Comparison of ENCODE assay signal across 26 cellular contexts in the genomic region with DNA sequence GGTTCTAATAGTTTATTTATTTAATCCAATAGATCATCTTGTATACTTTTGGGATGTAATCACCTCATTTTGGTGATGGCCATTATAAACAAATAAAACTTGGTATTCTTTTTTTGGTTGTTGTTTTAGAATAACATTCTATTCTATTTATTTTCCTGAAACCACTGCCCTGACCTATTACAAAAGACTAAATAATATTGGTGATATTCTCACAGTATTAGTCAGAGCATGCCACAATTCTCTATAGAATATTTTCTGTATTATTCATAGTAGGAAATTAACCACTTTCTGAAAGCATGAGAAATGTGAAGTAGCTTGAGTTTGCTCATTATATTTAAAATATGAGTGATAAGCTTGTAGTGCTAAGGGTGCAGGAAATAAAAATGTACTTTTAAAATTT. TPM values are rescaled to one million over a fixed set of nuclear protein-coding genes. Genes with fewer than 3 reads are reported as not detected.
DNase-seq lines count a peak whose midpoint lies in the region; TF ChIP-seq lines count a peak whose summit lies in the region.
"Had no signal": no experiment of that assay in that cellular context is flagged by ENCODE, and none has a peak within 500 bp of the region (broad histone marks: within the 10 kb centered on the region; RNA-seq: fewer than 3 reads in every experiment).

No MANE protein-coding gene starts in this region.

- no peaks in the 10 kb centered on the region for H3K4me1 Mint-ChIP-seq in MCF 10A (ENCODE audit: insufficient read depth, unreplicated experiment)
- H3K4me1 Mint-ChIP-seq: activated B cell treated with CpG ODN at 0.5 μM for 24 hours; activated naive CD4-positive, alpha-beta T cell treated with anti-CD3 and anti-CD28 coated beads, Interleukin-2, amount 50 U/mL, for 24 hours had no signal

- H3K4me1 ChIP-seq in mammary epithelial cell (ENCODE audit: insufficient read depth, low read length) (peaks cover 22% of the 10 kb centered on the region), adipocyte (ENCODE audit: control insufficient read depth, insufficient read depth, low read length) (peaks cover 9% of the 10 kb centered on the region), fibroblast of lung (ENCODE audit: control insufficient read depth, extremely low read depth, insufficient read depth, low read length) (no peaks in the 10 kb centered on the region), vagina (no peaks in the 10 kb centered on the region)
- H3K4me1 ChIP-seq: sigmoid colon had no signal

- DNase-seq in mammary epithelial cell: peak; percentile 67
- DNase-seq in MCF 10A (ENCODE audit: unreplicated experiment): no peak
- DNase-seq in adipocyte (ENCODE audit: low read depth): peak; percentile 43
- DNase-seq in fibroblast of lung (ENCODE audit: low read depth in 2 of 2): peak; percentile 49 to 74
- peak; percentile 13 for DNase-seq in stromal cell of bone marrow (ENCODE audit: low read depth)
- DNase-seq in activated effector memory CD4-positive, alpha-beta T cell treated with anti-CD3 and anti-CD28 coated beads, Interleukin-2, amount 50 U/mL, for 16 hours: no peak
- DNase-seq in C1 segment of cervical spinal cord (lab: John Stamatoyannopoulos, UW): no peak
- no peak for DNase-seq in vagina (ENCODE audit: extremely low spot score in 2 of 2)
- DNase-seq: activated B cell treated with CpG ODN at 0.5 μM for 24 hours, aorta, cerebellar nuclear complex, MM.1S, NCI-H1436 treated with DMSO at 0.1 percent for 48 hours, NCI-H2107, OCI-M1, SIG-M5, sigmoid colon, SW 1271, T1000 had no signal

- no peaks in the 10 kb centered on the region for H3K27me3 Mint-ChIP-seq in MCF 10A (ENCODE audit: insufficient read depth, unreplicated experiment)
- H3K27me3 Mint-ChIP-seq: activated B cell treated with CpG ODN at 0.5 μM for 24 hours; activated naive CD4-positive, alpha-beta T cell treated with anti-CD3 and anti-CD28 coated beads, Interleukin-2, amount 50 U/mL, for 24 hours; progenitor cell of endocrine pancreas; type B pancreatic cell had no signal

- H3K27me3 ChIP-seq in mammary epithelial cell (ENCODE audit: insufficient read depth, low read length): no peaks in the 10 kb centered on the region
- H3K27me3 ChIP-seq in adipocyte (replicated peaks; ENCODE audit: control insufficient read depth, insufficient read depth, low read length): no peaks in the 10 kb centered on the region
- H3K27me3 ChIP-seq in fibroblast of lung (ENCODE audit: control insufficient read depth, insufficient read depth, low read length): no peaks in the 10 kb centered on the region
- no peaks in the 10 kb centered on the region for H3K27me3 ChIP-seq in vagina
- H3K27me3 ChIP-seq: sigmoid colon had no signal

- dilution Hi-C loops in mammary epithelial cell (cut with HindIII; ENCODE audit: low sequenced_read_pairs): no loop called here

- H3K9me3 Mint-ChIP-seq in MCF 10A (ENCODE audit: unreplicated experiment): no peaks in the 10 kb centered on the region
- H3K9me3 Mint-ChIP-seq: activated B cell treated with CpG ODN at 0.5 μM for 24 hours; activated naive CD4-positive, alpha-beta T cell treated with anti-CD3 and anti-CD28 coated beads, Interleukin-2, amount 50 U/mL, for 24 hours; type B pancreatic cell had no signal

- H3K27ac ChIP-seq in mammary epithelial cell (ENCODE audit: insufficient read depth, low read depth, low read length) (peak overlapping the region; percentile 15), fibroblast of lung (ENCODE audit: insufficient read depth, low read length) (no peak overlapping the region), vagina (no peak overlapping the region)
- H3K27ac ChIP-seq: 22Rv1, sigmoid colon had no signal

- intact Hi-C loops in mammary epithelial cell (cut with micrococcal nuclease): no loop called here
- intact Hi-C loops in MCF 10A (cut with micrococcal nuclease): no loop called here
- intact Hi-C loops in vagina (cut with DNase I): no loop called here

- H3K4me3 Mint-ChIP-seq in MCF 10A (ENCODE audit: unreplicated experiment): no peak overlapping the region
- H3K4me3 Mint-ChIP-seq: activated B cell treated with CpG ODN at 0.5 μM for 24 hours; activated naive CD4-positive, alpha-beta T cell treated with anti-CD3 and anti-CD28 coated beads, Interleukin-2, amount 50 U/mL, for 24 hours; type B pancreatic cell had no signal

- no peaks in the 10 kb centered on the region for H3K79me2 ChIP-seq in mammary epithelial cell (ENCODE audit: insufficient read depth, low read length)
- no peaks in the 10 kb centered on the region for H3K79me2 ChIP-seq in fibroblast of lung (ENCODE audit: control insufficient read depth, insufficient read depth, low read length)

- CTCF ChIA-PET in mammary epithelial cell (lab: Charles Lee; ENCODE audit: low non-redundant PET): no interaction called here
- CTCF ChIA-PET in MCF 10A (lab: Yijun Ruan, JAX): no interaction called here

- in situ Hi-C loops in mammary epithelial cell (cut with MboI; ENCODE audit: low sequenced_read_pairs in 2 of 2): no loop called here

- H3K36me3 ChIP-seq in mammary epithelial cell (ENCODE audit: insufficient read depth, low read length): no peaks in the 10 kb centered on the region
- no peaks in the 10 kb centered on the region for H3K36me3 ChIP-seq in adipocyte (ENCODE audit: control insufficient read depth, insufficient read depth, low read length, severe bottlenecking)
- H3K36me3 ChIP-seq in fibroblast of lung (ENCODE audit: control insufficient read depth, insufficient read depth, low read length): no peaks in the 10 kb centered on the region
- H3K36me3 ChIP-seq in vagina: no peaks in the 10 kb centered on the region
- H3K36me3 ChIP-seq: sigmoid colon had no signal

- H3K4me2 ChIP-seq in mammary epithelial cell (ENCODE audit: insufficient read depth, low read depth, low read length) (peak overlapping the region; percentile 51), fibroblast of lung (ENCODE audit: extremely low read depth, insufficient read depth, low read length) (no peak overlapping the region)

- no peaks in the 10 kb centered on the region for H3K36me3 Mint-ChIP-seq in MCF 10A (ENCODE audit: insufficient read depth, unreplicated experiment)
- H3K36me3 Mint-ChIP-seq: activated naive CD4-positive, alpha-beta T cell treated with anti-CD3 and anti-CD28 coated beads, Interleukin-2, amount 50 U/mL, for 24 hours; type B pancreatic cell had no signal

- H3K9me3 ChIP-seq in mammary epithelial cell (replicated peaks; ENCODE audit: insufficient read depth, low read length) (no peaks in the 10 kb centered on the region), adipocyte (ENCODE audit: control insufficient read depth, low read length) (no peaks in the 10 kb centered on the region), fibroblast of lung (ENCODE audit: control insufficient read depth, insufficient read depth, low read depth, low read length) (no peaks in the 10 kb centered on the region), vagina (no peaks in the 10 kb centered on the region)
- H3K9me3 ChIP-seq: sigmoid colon had no signal

- POLR2A ChIA-PET in MCF 10A (lab: Yijun Ruan, JAX): no interaction called here

- no peak overlapping the region for H3K9ac ChIP-seq in mammary epithelial cell (ENCODE audit: insufficient read depth, low read length)
- no peak overlapping the region for H3K9ac ChIP-seq in adipocyte (ENCODE audit: low read length)
- H3K9ac ChIP-seq in fibroblast of lung (ENCODE audit: insufficient read depth, low read length): no peak overlapping the region

- no peak for TF ChIP-seq POLR2A in vagina (IDR thresholded peaks at IDR 0.05)

- BruUV-seq in mammary epithelial cell (replicated peaks; lab: Mats Ljungman, UMichigan): no TSS peak
- BruUV-seq in MCF 10A (replicated peaks; lab: Mats Ljungman, UMichigan): no TSS peak

- H4K20me1 ChIP-seq in mammary epithelial cell (ENCODE audit: insufficient read depth, low read length) (no peaks in the 10 kb centered on the region), fibroblast of lung (ENCODE audit: control insufficient read depth, extremely low read depth, insufficient read depth, low read length) (no peaks in the 10 kb centered on the region)

- H3K27ac Mint-ChIP-seq in MCF 10A (ENCODE audit: low read depth, unreplicated experiment): no peak overlapping the region
- H3K27ac Mint-ChIP-seq: activated B cell treated with CpG ODN at 0.5 μM for 24 hours; activated naive CD4-positive, alpha-beta T cell treated with anti-CD3 and anti-CD28 coated beads, Interleukin-2, amount 50 U/mL, for 24 hours; progenitor cell of endocrine pancreas; type B pancreatic cell had no signal

- H2AFZ ChIP-seq in mammary epithelial cell (ENCODE audit: low read depth, low read length) (no peak overlapping the region), fibroblast of lung (ENCODE audit: low read length) (no peak overlapping the region)

- no peak overlapping the region for H3K4me3 ChIP-seq in mammary epithelial cell (replicated peaks in 1 of 3; ENCODE audit: insufficient read depth in 1 of 3, low read depth in 2 of 3, low read length in 3 of 3)
- no peak overlapping the region for H3K4me3 ChIP-seq in adipocyte (ENCODE audit: low read length)
- H3K4me3 ChIP-seq in fibroblast of lung (replicated peaks in 1 of 4; ENCODE audit: control extremely low read depth in 1 of 4, insufficient read depth in 1 of 4, low read depth in 3 of 4, low read length in 4 of 4): no peak overlapping the region
- H3K4me3 ChIP-seq in vagina: no peak overlapping the region
- H3K4me3 ChIP-seq: K562, lung, sigmoid colon had no signal

- TF ChIP-seq CTCF in mammary epithelial cell (conservative IDR thresholded peaks at IDR 0.05 in 1 of 2, IDR thresholded peaks at IDR 0.05 in 1 of 2; ENCODE audit: extremely low read depth in 1 of 2, insufficient read depth in 1 of 2, low read depth in 1 of 2, low read length in 2 of 2) (no peak), MCF 10A (IDR thresholded peaks at IDR 0.05; ENCODE audit: unreplicated experiment) (no peak), fibroblast of lung (conservative IDR thresholded peaks at IDR 0.05 in 1 of 2, IDR thresholded peaks at IDR 0.05 in 1 of 2; ENCODE audit: low read depth in 1 of 2, low read length in 2 of 2) (no peak), vagina (IDR thresholded peaks at IDR 0.05) (no peak)

RNA-seq across cellular contexts. Expression of a gene that starts 54.1 kb away (rescaled TPM):
- total RNA-seq in mammary epithelial cell (under 1 TPM in 1 of 2 donors, not detected in 1; 0.14 TPM), MCF 10A (2022) (not detected in 2 replicates), fibroblast of lung (not detected in 2 replicates), vagina (not detected)
- polyA plus RNA-seq in mammary epithelial cell (0.02 TPM), fibroblast of lung (0.03 TPM in 2 replicates)
- polyA minus RNA-seq in mammary epithelial cell (not detected), fibroblast of lung (ENCODE audit: low replicate concordance) (not detected in 2 replicates)
- 0.08 and 0.09 TPM in 2 replicates for polyA plus RNA-seq in fibroblast of lung (2012)
- total RNA-seq: activated B cell treated with CpG ODN at 0.5 μM for 24 hours, subcutaneous adipose tissue had no signal
- polyA plus RNA-seq: lung had no signal

Comparison
In these comparisons a context has a peak if more than half of its experiments do, and no peak if none do; other contexts are left out.
1. DNase-seq: peak in mammary epithelial cell (single experiment), adipocyte (single experiment), fibroblast of lung (2 of 2) and stromal cell of bone marrow (single experiment); none in MCF 10A (single experiment), activated effector memory CD4-positive, alpha-beta T cell treated with anti-CD3 and anti-CD28 coated beads, Interleukin-2, amount 50 U/mL, for 16 hours (single experiment), C1 segment of cervical spinal cord (0 of 14) and vagina (0 of 2).